ENCODE assay signal across 22 cellular contexts in the genomic region with DNA sequence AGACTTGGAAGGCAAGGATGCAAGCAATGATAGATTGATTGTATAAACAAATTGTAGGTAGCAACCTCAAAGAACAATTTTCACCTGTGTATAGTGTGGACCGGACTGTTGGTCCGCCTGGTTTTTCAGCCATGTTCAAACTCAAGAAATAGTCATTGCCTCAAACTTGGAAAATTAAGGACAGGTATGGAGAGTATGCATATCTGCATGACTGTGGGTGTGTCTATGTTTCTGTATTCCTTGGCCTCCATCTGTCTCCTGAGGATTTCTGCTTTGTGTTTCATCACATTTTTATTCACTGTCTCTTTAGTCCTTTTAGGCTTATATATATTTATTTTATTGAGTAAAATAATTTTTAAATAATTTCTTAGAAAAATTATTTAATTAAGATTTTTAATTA. TPM values are rescaled to one million over a fixed set of nuclear protein-coding genes. Genes with fewer than 3 reads are reported as not detected.
DNase-seq lines count a peak whose midpoint lies in the region; ATAC-seq, FAIRE-seq and TF ChIP-seq lines count a peak whose summit lies in the region.
"Had no signal": no experiment of that assay in that cellular context is flagged by ENCODE, and none has a peak within 500 bp of the region (broad histone marks: within the 10 kb centered on the region; RNA-seq: fewer than 3 reads in every experiment).

No MANE protein-coding gene starts in this region.

- TF ChIP-seq POLR2A in uterus (IDR thresholded peaks at IDR 0.05), result no peak

- H3K36me3 ChIP-seq in left ventricle myocardium inferior, result peaks cover 14% of the 10 kb centered on the region
- H3K36me3 ChIP-seq in hepatocyte (replicated peaks; ENCODE audit: insufficient read depth, low read depth), result no peaks in the 10 kb centered on the region
- peaks cover 0 to 8% of the 10 kb centered on the region in 2 donors for H3K36me3 ChIP-seq in psoas muscle (ENCODE audit: insufficient read depth in 1 of 2, low read depth in 1 of 2)
- H3K36me3 ChIP-seq in uterus, result no peaks in the 10 kb centered on the region
- H3K36me3 ChIP-seq in effector memory CD4-positive, alpha-beta T cell (ENCODE audit: control insufficient read depth, insufficient read depth, low read length), result peaks cover 4% of the 10 kb centered on the region

- H3K9me3 Mint-ChIP-seq in activated naive CD4-positive, alpha-beta T cell treated with anti-CD3 and anti-CD28 coated beads for 36 hours, result no peaks in the 10 kb centered on the region
- H3K9me3 Mint-ChIP-seq: activated T-cell treated with anti-CD3 and anti-CD28 coated beads, Interleukin-2, amount 50 U/mL, for 24 hours; effector memory CD8-positive, alpha-beta T cell; HFFc6; naive thymus-derived CD8-positive, alpha-beta T cell had no signal

- H3K9me2 ChIP-seq in hepatocyte (replicated peaks; ENCODE audit: insufficient read depth), result no peaks in the 10 kb centered on the region

- H4K20me1 ChIP-seq in hepatocyte (ENCODE audit: insufficient read depth, poor library complexity, severe bottlenecking), result no peaks in the 10 kb centered on the region

- 94% methylated on average over 2 of the region's 2 CpGs for WGBS in hepatocyte (ENCODE audit: low lambda C conversion rate, missing lambda C conversion rate)
- 74 to 95% (median 78%) methylated on average over 2 of the region's 2 CpGs for WGBS in psoas muscle, 3 donors

- no peaks in the 10 kb centered on the region for H3K4me1 Mint-ChIP-seq in activated naive CD4-positive, alpha-beta T cell treated with anti-CD3 and anti-CD28 coated beads for 36 hours (ENCODE audit: low read depth)

- H3K36me3 Mint-ChIP-seq in activated naive CD4-positive, alpha-beta T cell treated with anti-CD3 and anti-CD28 coated beads for 36 hours (ENCODE audit: low read depth), result no peaks in the 10 kb centered on the region

- no peak overlapping the region for H2AFZ ChIP-seq in hepatocyte

- no peaks in the 10 kb centered on the region for H3K9me3 ChIP-seq in left ventricle myocardium inferior (replicated peaks)
- H3K9me3 ChIP-seq in hepatocyte (ENCODE audit: low read depth), result no peaks in the 10 kb centered on the region
- H3K9me3 ChIP-seq in psoas muscle, result no peaks in the 10 kb centered on the region
- no peaks in the 10 kb centered on the region for H3K9me3 ChIP-seq in uterus
- no peaks in the 10 kb centered on the region for H3K9me3 ChIP-seq in effector memory CD4-positive, alpha-beta T cell (ENCODE audit: control insufficient read depth, low read length)
- H3K9me3 ChIP-seq: A549, body of pancreas, esophagus squamous epithelium, Peyer's patch, SJSA1 had no signal

- no peak overlapping the region for H3K27ac Mint-ChIP-seq in activated naive CD4-positive, alpha-beta T cell treated with anti-CD3 and anti-CD28 coated beads for 36 hours
- H3K27ac Mint-ChIP-seq: activated T-cell treated with anti-CD3 and anti-CD28 coated beads, Interleukin-2, amount 50 U/mL, for 24 hours had no signal

- peak overlapping the region; percentile 42 for H3K4me3 ChIP-seq in left ventricle myocardium inferior
- no peak overlapping the region for H3K4me3 ChIP-seq in hepatocyte
- H3K4me3 ChIP-seq in psoas muscle, result peak overlapping the region; percentile 66
- H3K4me3 ChIP-seq in uterus, result no peak overlapping the region
- H3K4me3 ChIP-seq in effector memory CD4-positive, alpha-beta T cell (ENCODE audit: insufficient read depth, low read depth, low read length, poor library complexity, severe bottlenecking), result no peak overlapping the region
- H3K4me3 ChIP-seq: A549, body of pancreas, Peyer's patch, SJSA1 had no signal

- no peak overlapping the region for H3K4me2 ChIP-seq in hepatocyte

- DNase-seq in left ventricle myocardium inferior (no peak), left cardiac atrium (no peak), hepatocyte (ENCODE audit: low spot score) (no peak), psoas muscle (no peak), uterus (no peak), RCC 7860 (ENCODE audit: low spot score) (no peak)
- DNase-seq in effector memory CD4-positive, alpha-beta T cell, result no peak
- no peak for DNase-seq in activated naive CD4-positive, alpha-beta T cell treated with anti-CD3 and anti-CD28 coated beads for 36 hours
- DNase-seq: activated T-cell treated with anti-CD3 and anti-CD28 coated beads, Interleukin-2, amount 50 U/mL, for 24 hours; body of pancreas; DMS53; effector memory CD8-positive, alpha-beta T cell; esophagus squamous epithelium; glutamatergic neuron; HFFc6; naive thymus-derived CD8-positive, alpha-beta T cell; NCI-H1436 treated with DMSO at 0.1 percent for 48 hours; NCI-H2107; Peyer's patch had no signal

- ATAC-seq in left cardiac atrium (no peak), psoas muscle (peak in 1 of 4 donors; percentile 9)
- ATAC-seq: A549; body of pancreas; effector memory CD8-positive, alpha-beta T cell; naive thymus-derived CD8-positive, alpha-beta T cell had no signal

- CTCF ChIA-PET in activated naive CD4-positive, alpha-beta T cell treated with anti-CD3 and anti-CD28 coated beads for 36 hours (lab: Charles Lee), result interaction anchor here (0.9 to 1.6 kb wide), 4 partner anchors 8 to 121 kb away, joined by 3 to 4 read pairs (median 3); no protein-coding TSS in a partner anchor

- intact Hi-C loops in left ventricle myocardium inferior (cut with micrococcal nuclease), result no loop called here
- intact Hi-C loops in left cardiac atrium (cut with DNase I), result no loop called here
- intact Hi-C loops in psoas muscle (cut with DNase I), result no loop called here
- intact Hi-C loops in uterus (cut with DNase I; ENCODE audit: low total_unique reads), result no loop called here
- intact Hi-C loops in activated naive CD4-positive, alpha-beta T cell treated with anti-CD3 and anti-CD28 coated beads for 36 hours (cut with micrococcal nuclease), result no loop called here

- H3K4me1 ChIP-seq in left ventricle myocardium inferior (peaks cover 100% of the 10 kb centered on the region), hepatocyte (ENCODE audit: insufficient read depth) (peaks cover 28% of the 10 kb centered on the region), psoas muscle (peaks cover 42% of the 10 kb centered on the region), uterus (peaks cover 0 to 11% of the 10 kb centered on the region in 2 donors)
- no peaks in the 10 kb centered on the region for H3K4me1 ChIP-seq in effector memory CD4-positive, alpha-beta T cell (ENCODE audit: control insufficient read depth, insufficient read depth, low read length, poor library complexity, severe bottlenecking)
- H3K4me1 ChIP-seq: SJSA1 had no signal

- H3K27me3 ChIP-seq in left ventricle myocardium inferior (ENCODE audit: low read depth) (no peaks in the 10 kb centered on the region), hepatocyte (no peaks in the 10 kb centered on the region), psoas muscle (ENCODE audit: insufficient read depth in 3 of 3, low read length in 2 of 3) (no peaks in the 10 kb centered on the region), uterus (no peaks in the 10 kb centered on the region)
- H3K27me3 ChIP-seq in effector memory CD4-positive, alpha-beta T cell (replicated peaks; ENCODE audit: control insufficient read depth, insufficient read depth, low read length, poor library complexity, severe bottlenecking), result no peaks in the 10 kb centered on the region
- H3K27me3 ChIP-seq: body of pancreas, esophagus squamous epithelium, Peyer's patch, SJSA1 had no signal

- H3K27ac ChIP-seq in left ventricle myocardium inferior (replicated peaks) (peak overlapping the region; percentile 82), hepatocyte (peak overlapping the region; percentile 85), psoas muscle (peak overlapping the region; percentile 94), uterus (peak overlapping the region; percentile 75 to 100)
- no peak overlapping the region for H3K27ac ChIP-seq in effector memory CD4-positive, alpha-beta T cell (ENCODE audit: insufficient read depth, low read length, poor library complexity, severe bottlenecking)
- H3K27ac ChIP-seq: SJSA1 had no signal

- no peak for FAIRE-seq in RCC 7860 (lab: Jason Lieb, UNC)
- FAIRE-seq: G401.6 had no signal

- no peak overlapping the region for H3K4me3 Mint-ChIP-seq in activated naive CD4-positive, alpha-beta T cell treated with anti-CD3 and anti-CD28 coated beads for 36 hours
- H3K4me3 Mint-ChIP-seq: activated T-cell treated with anti-CD3 and anti-CD28 coated beads, Interleukin-2, amount 50 U/mL, for 24 hours; effector memory CD8-positive, alpha-beta T cell; HFFc6; naive thymus-derived CD8-positive, alpha-beta T cell had no signal

- TF ChIP-seq CTCF in left ventricle myocardium inferior (IDR thresholded peaks at IDR 0.05; ENCODE audit: borderline replicate concordance) (no peak), hepatocyte (IDR thresholded peaks at IDR 0.05; ENCODE audit: poor library complexity) (no peak), psoas muscle (IDR thresholded peaks at IDR 0.05) (no peak), uterus (IDR thresholded peaks at IDR 0.05) (no peak)

- no peaks in the 10 kb centered on the region for H3K27me3 Mint-ChIP-seq in activated naive CD4-positive, alpha-beta T cell treated with anti-CD3 and anti-CD28 coated beads for 36 hours (ENCODE audit: low read depth)
- H3K27me3 Mint-ChIP-seq: activated T-cell treated with anti-CD3 and anti-CD28 coated beads, Interleukin-2, amount 50 U/mL, for 24 hours; effector memory CD8-positive, alpha-beta T cell; naive thymus-derived CD8-positive, alpha-beta T cell had no signal

- H3K79me2 ChIP-seq in hepatocyte, result peaks cover 47% of the 10 kb centered on the region

RNA-seq across cellular contexts. Expression of a gene that starts 53.9 kb away (rescaled TPM):
- total RNA-seq in left ventricle myocardium inferior, result 4.3 TPM
- 1 to 10 TPM; 5.2 to 7.8 TPM for total RNA-seq in left cardiac atrium
- total RNA-seq in hepatocyte, result 12.6 and 13.2 TPM in 2 replicates
- 6.2 TPM in 2 replicates for polyA plus RNA-seq in hepatocyte
- 1 to 10 TPM; 2.3 to 4.0 (median 3.0) TPM for total RNA-seq in psoas muscle
- polyA plus RNA-seq in psoas muscle, result 1 to 10 TPM; 1.3 to 2.0 (median 1.4) TPM
- 10 to 100 TPM; 11.3 to 49.4 (median 38.7) TPM for total RNA-seq in uterus
- total RNA-seq in activated naive CD4-positive, alpha-beta T cell treated with anti-CD3 and anti-CD28 coated beads for 36 hours, result 10 to 100 TPM; 24.0 to 27.5 TPM

Comparison
In these comparisons a context has a peak if more than half of its experiments do, and no peak if none do; other contexts are left out.
1. H3K4me3 ChIP-seq: peak in left ventricle myocardium inferior (single experiment) and psoas muscle (single experiment); none in hepatocyte (single experiment), uterus (0 of 2) and effector memory CD4-positive, alpha-beta T cell (single experiment).